Comparison of ENCODE assay signal across 9 cellular contexts in genomic region chr10:34758447-34758996, GRCh38. TPM values are rescaled to one million over a fixed set of nuclear protein-coding genes. Genes with fewer than 3 reads are reported as not detected.
A peak's percentile ranks its signal among the peaks of the same experiment; 100 is the strongest.
DNase-seq lines count a peak whose midpoint lies in the region; ATAC-seq and TF ChIP-seq lines count a peak whose summit lies in the region.
"Had no signal": no experiment of that assay in that cellular context is flagged by ENCODE, and none has a peak within 500 bp of the region (broad histone marks: within the 10 kb centered on the region; RNA-seq: fewer than 3 reads in every experiment).

No MANE protein-coding gene starts in this region.

- H3K27ac ChIP-seq in PC-9 (peak overlapping the region; percentile 82), uterus (no peak overlapping the region)

- peak; percentile 70 for ATAC-seq in HG02678 (IDR thresholded peaks at IDR 0.05; ENCODE audit: unreplicated experiment)

- H3K4me3 ChIP-seq in PC-9 (no peak overlapping the region), foreskin fibroblast (ENCODE audit: low read depth in 1 of 2, low read length in 2 of 2) (no peak overlapping the region), uterus (no peak overlapping the region), BE2C (ENCODE audit: low read depth, low read length) (no peak overlapping the region)

- H3K79me2 ChIP-seq in PC-9 (ENCODE audit: low read depth): peaks cover 81% of the 10 kb centered on the region

- peaks cover 5% of the 10 kb centered on the region for H3K4me1 Mint-ChIP-seq in glutamatergic neuron (ENCODE audit: low read depth, unreplicated experiment)
- H3K4me1 Mint-ChIP-seq: IgD-negative memory B cell had no signal

- H3K27me3 ChIP-seq in PC-9 (ENCODE audit: insufficient read depth, low read depth) (no peaks in the 10 kb centered on the region), uterus (no peaks in the 10 kb centered on the region), BE2C (no peaks in the 10 kb centered on the region)

- TF ChIP-seq CTCF in GM10248 (IDR thresholded peaks at IDR 0.05; ENCODE audit: control extremely low read depth, extremely low read depth, low read depth, missing control alignments): no peak
- TF ChIP-seq CTCF in PC-9 (conservative IDR thresholded peaks at IDR 0.05): no peak
- no peak for TF ChIP-seq CTCF in foreskin fibroblast (IDR thresholded peaks at IDR 0.05; ENCODE audit: low read depth, low read length)
- no peak for TF ChIP-seq CTCF in glutamatergic neuron (IDR thresholded peaks at IDR 0.05; ENCODE audit: partially characterized antibody, unreplicated experiment)
- TF ChIP-seq CTCF in uterus (IDR thresholded peaks at IDR 0.05): no peak
- no peak for TF ChIP-seq CTCF in BE2C (IDR thresholded peaks at IDR 0.05; ENCODE audit: low read depth, low read length)

- H3K27me3 Mint-ChIP-seq in glutamatergic neuron (ENCODE audit: unreplicated experiment): no peaks in the 10 kb centered on the region
- H3K27me3 Mint-ChIP-seq: IgD-negative memory B cell had no signal

- H4K20me1 ChIP-seq in PC-9 (ENCODE audit: insufficient read depth): no peaks in the 10 kb centered on the region

- no peak overlapping the region for H2AFZ ChIP-seq in PC-9

- no peaks in the 10 kb centered on the region for H3K9me3 Mint-ChIP-seq in glutamatergic neuron (ENCODE audit: unreplicated experiment)

- H3K4me1 ChIP-seq in PC-9 (replicated peaks; ENCODE audit: insufficient read depth): peaks cover 20% of the 10 kb centered on the region
- H3K4me1 ChIP-seq in uterus: no peaks in the 10 kb centered on the region
- H3K4me1 ChIP-seq in BE2C: no peaks in the 10 kb centered on the region; the same call in 1 of the 2 replicates

- no peak overlapping the region for H3K4me3 Mint-ChIP-seq in glutamatergic neuron (ENCODE audit: unreplicated experiment)
- H3K4me3 Mint-ChIP-seq: IgD-negative memory B cell had no signal

- H3K27ac Mint-ChIP-seq in glutamatergic neuron (ENCODE audit: unreplicated experiment): no peak overlapping the region
- H3K27ac Mint-ChIP-seq: IgD-negative memory B cell had no signal

- peaks cover 34% of the 10 kb centered on the region for H3F3A ChIP-seq in PC-9 (ENCODE audit: insufficient read depth, low read depth)

- POLR2A ChIA-PET in GM10248 (lab: Yijun Ruan, JAX): no interaction called here
- POLR2A ChIA-PET in PC-9 (lab: Charles Lee; ENCODE audit: unreplicated experiment): interaction anchor here (0.7 to 0.9 kb wide), 2 partner anchors 19 to 183 kb away, joined by 3 to 6 read pairs; no protein-coding TSS in a partner anchor

- no peaks in the 10 kb centered on the region for H3K9me2 ChIP-seq in PC-9 (ENCODE audit: insufficient read depth)

- H3K9me3 ChIP-seq in PC-9 (ENCODE audit: insufficient read depth, low read depth) (0 out of 2 replicates have a peak, but pooled peaks cover 4% of the 10 kb centered on the region), uterus (no peaks in the 10 kb centered on the region), BE2C (no peaks in the 10 kb centered on the region)

- no peaks in the 10 kb centered on the region for H3K36me3 Mint-ChIP-seq in glutamatergic neuron (ENCODE audit: unreplicated experiment)
- H3K36me3 Mint-ChIP-seq: IgD-negative memory B cell had no signal

- CTCF ChIA-PET in GM10248 (lab: Yijun Ruan, JAX): no interaction called here
- CTCF ChIA-PET in PC-9 (lab: Charles Lee): interaction anchor here (1.4 kb wide), 1 partner anchor 26 kb away, joined by 7 read pairs; no protein-coding TSS in a partner anchor

- no TSS peak for BruUV-seq in PC-9 (replicated peaks; lab: Mats Ljungman, UMichigan)

- H3K4me2 ChIP-seq in PC-9: peak overlapping the region; percentile 43; the same call in 1 of the 2 replicates

- no peak for TF ChIP-seq POLR2A in uterus (IDR thresholded peaks at IDR 0.05)

- intact Hi-C loops in PC-9 (cut with micrococcal nuclease; ENCODE audit: unreplicated experiment): loop anchor here (1.0 to 5.0 kb wide), 3 partner anchors 26 to 91 kb away; no protein-coding TSS in a partner anchor
- intact Hi-C loops in uterus (cut with DNase I; ENCODE audit: low total_unique reads): no loop called here

- DNase-seq in GM10248 (ENCODE audit: extremely low spot score) (peak; percentile 37), PC-9 (peak; percentile 52 to 94), foreskin fibroblast (peak; percentile 93 to 94), glutamatergic neuron (no peak), uterus (no peak), BE2C (no peak)
- no peak for DNase-seq in activated naive CD4-positive, alpha-beta T cell (lab: John Stamatoyannopoulos, UW)

- H3K36me3 ChIP-seq in PC-9 (ENCODE audit: low read depth): no peaks in the 10 kb centered on the region
- H3K36me3 ChIP-seq in uterus: no peaks in the 10 kb centered on the region
- no peaks in the 10 kb centered on the region for H3K36me3 ChIP-seq in BE2C

RNA-seq across cellular contexts. Expression of gene PARD3, which starts 56.6 kb away (rescaled TPM):
- total RNA-seq in PC-9 (2021): 57.4 and 61.9 TPM in 2 replicates
- 22.9 TPM for total RNA-seq in glutamatergic neuron (ENCODE audit: unreplicated experiment)
- total RNA-seq in uterus: 10 to 100 TPM; 42.1 to 96.1 (median 51.5) TPM
- polyA plus RNA-seq in BE2C (2012; ENCODE audit: insufficient read depth, insufficient read length, low read depth): 12.6 TPM
- polyA plus RNA-seq: IgD-negative memory B cell had no signal

Comparison
In these comparisons a context has a peak if more than half of its experiments do, and no peak if none do; other contexts are left out.
1. DNase-seq: peak in GM10248 (single experiment), PC-9 (2 of 2) and foreskin fibroblast (2 of 2); none in activated naive CD4-positive, alpha-beta T cell (0 of 4), glutamatergic neuron (single experiment), uterus (0 of 2) and BE2C (single experiment).